31 cellular contexts compared by ENCODE assay signal in genomic region chr10:6108072-6108471, GRCh38. TPM values are rescaled to one million over a fixed set of nuclear protein-coding genes. Genes with fewer than 3 reads are reported as not detected.
DNase-seq lines count a peak whose midpoint lies in the region; ATAC-seq and TF ChIP-seq lines count a peak whose summit lies in the region.
"Had no signal": no experiment of that assay in that cellular context is flagged by ENCODE, and none has a peak within 500 bp of the region (broad histone marks: within the 10 kb centered on the region; RNA-seq: fewer than 3 reads in every experiment).

No MANE protein-coding gene starts in this region.

- peaks cover 22% of the 10 kb centered on the region for H3F3A ChIP-seq in GM23338 (replicated peaks; ENCODE audit: low read depth)

- peaks cover 31% of the 10 kb centered on the region for H3K79me2 ChIP-seq in GM23338 (replicated peaks; ENCODE audit: insufficient read depth)

- intact Hi-C loops in activated B cell treated with CpG ODN at 0.5 μM for 24 hours (cut with micrococcal nuclease) (no loop called here), esophagus muscularis mucosa (cut with DNase I) (loop anchor here (2.0 to 5.0 kb wide), 3 partner anchors 34 to 293 kb away; partner anchors contain the start of gene PFKFB3)

- peaks cover 72% of the 10 kb centered on the region for H3K36me3 Mint-ChIP-seq in GM23338 (ENCODE audit: low read depth)
- H3K36me3 Mint-ChIP-seq in activated B cell treated with CpG ODN at 0.5 μM for 24 hours (ENCODE audit: low read depth): peaks cover 92% of the 10 kb centered on the region

- POLR2A ChIA-PET in activated B cell treated with CpG ODN at 0.5 μM for 24 hours (lab: Charles Lee): no interaction called here

- H3K4me3 Mint-ChIP-seq in GM23338 (peak overlapping the region; percentile 23; the same call in 2 of the 3 replicates), activated B cell treated with CpG ODN at 0.5 μM for 24 hours (no peak overlapping the region)
- H3K4me3 Mint-ChIP-seq: neural crest cell; T-helper 2 cell treated with Interferon-gamma antibody and Interleukin-4, amounts not matched to agents 5 μg/mL and 100 μg/mL, for 36 hours had no signal

- TF ChIP-seq CTCF in GM23338 (conservative IDR thresholded peaks at IDR 0.05; ENCODE audit: low read depth in 2 of 2) (no peak), activated B cell treated with CpG ODN at 0.5 μM for 24 hours (IDR thresholded peaks at IDR 0.05) (no peak), esophagus muscularis mucosa (IDR thresholded peaks at IDR 0.05) (no peak)

- CTCF ChIA-PET in activated B cell treated with CpG ODN at 0.5 μM for 24 hours (lab: Charles Lee): interaction anchor here (1.3 to 6.4 kb wide), 4 partner anchors 43 to 298 kb away, joined by 3 to 43 read pairs (median 24); partner anchors contain the start of gene PFKFB3

- H3K9me3 Mint-ChIP-seq in GM23338: no peaks in the 10 kb centered on the region
- no peaks in the 10 kb centered on the region for H3K9me3 Mint-ChIP-seq in activated B cell treated with CpG ODN at 0.5 μM for 24 hours
- H3K9me3 Mint-ChIP-seq: neural crest cell; T-helper 2 cell treated with Interferon-gamma antibody and Interleukin-4, amounts not matched to agents 5 μg/mL and 100 μg/mL, for 36 hours had no signal

- peaks cover 22% of the 10 kb centered on the region for H3K36me3 ChIP-seq in GM23338 (ENCODE audit: insufficient read depth)
- H3K36me3 ChIP-seq in iPS-18a (ENCODE audit: control insufficient read depth, low read depth, low read length): peaks cover 53% of the 10 kb centered on the region
- H3K36me3 ChIP-seq in esophagus muscularis mucosa: peaks cover 43 to 85% (median 82%) of the 10 kb centered on the region in 4 donors

- no peak overlapping the region for H3K9ac ChIP-seq in iPS-18a (ENCODE audit: low read length)
- H3K9ac ChIP-seq: parathyroid adenoma had no signal

- H3K4me3 ChIP-seq in GM23338 (no peak overlapping the region), iPS-18a (ENCODE audit: low read length) (peak overlapping the region; percentile 18), esophagus muscularis mucosa (no peak overlapping the region)
- H3K4me3 ChIP-seq: lower lobe of right lung, mucosa of descending colon, right atrium auricular region, transverse colon had no signal

- TF ChIP-seq POLR2A in esophagus muscularis mucosa (IDR thresholded peaks at IDR 0.05; ENCODE audit: low read depth): no peak

- no peaks in the 10 kb centered on the region for H3K9me3 ChIP-seq in iPS-18a (ENCODE audit: control insufficient read depth, low read depth, low read length)
- no peaks in the 10 kb centered on the region for H3K9me3 ChIP-seq in esophagus muscularis mucosa
- H3K9me3 ChIP-seq: lower lobe of right lung, mucosa of descending colon, right atrium auricular region, transverse colon had no signal

- ATAC-seq in GM23338 (peak; percentile 11; the same call in 2 of the 3 replicates), activated B cell treated with CpG ODN at 0.5 μM for 24 hours (ENCODE audit: low read depth) (no peak), GM21737 (IDR thresholded peaks at IDR 0.05; ENCODE audit: unreplicated experiment) (no peak), GM18511 (IDR thresholded peaks at IDR 0.05; ENCODE audit: unreplicated experiment) (no peak)
- ATAC-seq: HepG2, SK-N-SH treated with all-trans-retinoic acid at 6 μM for 48 hours had no signal

- 86% methylated on average over 6 of the region's 6 CpGs for WGBS in esophagus muscularis mucosa

- H3K27me3 ChIP-seq in GM23338 (ENCODE audit: insufficient read depth) (no peaks in the 10 kb centered on the region), iPS-18a (ENCODE audit: control insufficient read depth, insufficient read depth, low read length) (no peaks in the 10 kb centered on the region), esophagus muscularis mucosa (no peaks in the 10 kb centered on the region)
- H3K27me3 ChIP-seq: right atrium auricular region, transverse colon had no signal

- H3K4me1 Mint-ChIP-seq in GM23338 (peaks cover 51% of the 10 kb centered on the region), activated B cell treated with CpG ODN at 0.5 μM for 24 hours (peaks cover 12% of the 10 kb centered on the region)
- H3K4me1 Mint-ChIP-seq: neural crest cell had no signal

- H3K27me3 Mint-ChIP-seq in GM23338 (ENCODE audit: insufficient read depth, low read depth, poor library complexity) (peaks cover 1% of the 10 kb centered on the region), activated B cell treated with CpG ODN at 0.5 μM for 24 hours (no peaks in the 10 kb centered on the region)

- DNase-seq in NCI-H2029 (lab: John Stamatoyannopoulos, UW) (peak; percentile 20), NCI-H2029 treated with DMSO at 0.1 percent for 48 hours (lab: John Stamatoyannopoulos, UW) (no peak), GM23338 (ENCODE audit: low spot score) (no peak), activated B cell treated with CpG ODN at 0.5 μM for 24 hours (no peak), esophagus muscularis mucosa (ENCODE audit: extremely low spot score) (no peak)
- DNase-seq: 8988T; activated CD4-positive, alpha-beta T cell treated with anti-CD3 and anti-CD28 coated beads, Interleukin-2, amount 50 U/mL, for 4 hours; activated CD8-positive, alpha-beta memory T cell treated with anti-CD3 and anti-CD28 coated beads, Interleukin-2, amount 50 U/mL, for 4 hours; activated gamma-delta T cell; effector CD4-positive, alpha-beta T cell; erythroblast; GDM1; Kasumi-1; lower lobe of right lung; NCI-H1436; NCI-H510A; PC-3; transverse colon had no signal

- no peak overlapping the region; the same call in 1 of the 2 replicates for H3K27ac Mint-ChIP-seq in GM23338
- peak overlapping the region; percentile 50 for H3K27ac Mint-ChIP-seq in activated B cell treated with CpG ODN at 0.5 μM for 24 hours

- H3K4me1 ChIP-seq in GM23338 (ENCODE audit: insufficient read depth) (peaks cover 48% of the 10 kb centered on the region), iPS-18a (ENCODE audit: control insufficient read depth, low read depth, low read length) (peaks cover 40% of the 10 kb centered on the region), esophagus muscularis mucosa (peaks cover 0 to 10% (median 6%) of the 10 kb centered on the region in 4 donors)
- H3K4me1 ChIP-seq: parathyroid adenoma, right atrium auricular region had no signal

- H4K20me1 ChIP-seq in GM23338 (replicated peaks; ENCODE audit: insufficient read depth): peaks cover 36% of the 10 kb centered on the region

- peak overlapping the region; percentile 26 for H3K27ac ChIP-seq in GM23338 (ENCODE audit: low read depth)
- H3K27ac ChIP-seq in iPS-18a (ENCODE audit: low read length): no peak overlapping the region
- H3K27ac ChIP-seq in esophagus muscularis mucosa (replicated peaks in 1 of 4): no peak overlapping the region
- H3K27ac ChIP-seq: HL-60, lower lobe of right lung, parathyroid adenoma, right atrium auricular region, transverse colon had no signal

- no peak for TF ChIP-seq EP300 in esophagus muscularis mucosa (IDR thresholded peaks at IDR 0.05)

- no peaks in the 10 kb centered on the region for H3K9me2 ChIP-seq in GM23338 (ENCODE audit: insufficient read depth)

- H3K4me2 ChIP-seq in GM23338: 0 out of 2 replicates have a peak overlapping the region, but pooled peaks have one; percentile 18

- no peak overlapping the region for H2AFZ ChIP-seq in GM23338
- H2AFZ ChIP-seq: parathyroid adenoma had no signal

TF ChIP-seq in GM23338, 12 proteins besides CTCF, POLR2A, EP300 and RAD21 (continues in another document):
- TF ChIP-seq EZH2 (IDR thresholded peaks at IDR 0.05; ENCODE audit: low read depth, unreplicated experiment): no peak

RNA-seq across cellular contexts. Expression of gene RBM17, which starts 19.2 kb away (rescaled TPM):
- 54.7 and 90.5 TPM in 2 replicates for total RNA-seq in GM23338 (2014; rRNA removed; shearing (Covaris generic))
- 257 and 281 TPM in 2 replicates for polyA plus RNA-seq in GM23338 (2016; fragmentation: Nextera tagmentation; extraction: Ambion mirVana)
- total RNA-seq in activated B cell treated with CpG ODN at 0.5 μM for 24 hours (207 and 209 TPM in 2 replicates), esophagus muscularis mucosa (10 to 100 TPM; 48.5 to 72.9 (median 59.5) TPM)

RNA-seq across cellular contexts. Expression of gene IL2RA, which starts 45.9 kb away (rescaled TPM):
- not detected in 2 replicates for total RNA-seq in GM23338 (2014; rRNA removed; shearing (Covaris generic))
- polyA plus RNA-seq in GM23338 (2016; fragmentation: Nextera tagmentation; extraction: Ambion mirVana): not detected in 2 replicates
- total RNA-seq in activated B cell treated with CpG ODN at 0.5 μM for 24 hours (151 and 160 TPM in 2 replicates), esophagus muscularis mucosa (10 to 100 TPM in 1 of 4 donors, 1 to 10 TPM in 1, under 1 TPM in 2; 0.39 to 17.4 (median 1.1) TPM)
- total RNA-seq: bronchial epithelial cell, fibroblast of villous mesenchyme, HepG2, neural crest cell, PC-3 had no signal
- polyA plus RNA-seq: HepG2 had no signal
